Comparison of ENCODE assay signal across 18 cellular contexts in genomic region chr17:49985310-49985990, GRCh38. TPM values are rescaled to one million over a fixed set of nuclear protein-coding genes. Genes with fewer than 3 reads are reported as not detected.
DNase-seq lines count a peak whose midpoint lies in the region; ATAC-seq and TF ChIP-seq lines count a peak whose summit lies in the region.
"Had no signal": no experiment of that assay in that cellular context is flagged by ENCODE, and none has a peak within 500 bp of the region (broad histone marks: within the 10 kb centered on the region; RNA-seq: fewer than 3 reads in every experiment).

No MANE protein-coding gene starts in this region.

- BruUV-seq in Caco-2 (replicated peaks; lab: Mats Ljungman, UMichigan), result no TSS peak

- no peaks in the 10 kb centered on the region for H3F3A ChIP-seq in Loucy (ENCODE audit: low read depth)

- CTCF ChIA-PET in Caco-2 (lab: Charles Lee), result interaction anchor here (1.1 to 2.0 kb wide), 3 partner anchors 33 to 130 kb away, joined by 3 to 7 read pairs (median 4); no protein-coding TSS in a partner anchor

- no peak overlapping the region for H3K27ac ChIP-seq in osteoblast (ENCODE audit: low read depth, low read length)
- H3K27ac ChIP-seq: GM23248 had no signal

- TF ChIP-seq CTCF in Caco-2 (IDR thresholded peaks at IDR 0.05; ENCODE audit: insufficient read depth in 1 of 2, low read depth in 1 of 2, low read length in 1 of 2, severe bottlenecking in 1 of 2, unreplicated experiment in 1 of 2), result no peak
- no peak for TF ChIP-seq CTCF in Loucy (conservative IDR thresholded peaks at IDR 0.05; ENCODE audit: low read length)
- TF ChIP-seq CTCF in chondrocyte (IDR thresholded peaks at IDR 0.05), result no peak
- no peak for TF ChIP-seq CTCF in osteoblast (IDR thresholded peaks at IDR 0.05; ENCODE audit: extremely low read depth, low read depth, low read length)

- H3K4me1 Mint-ChIP-seq in Caco-2 (ENCODE audit: low read depth, unreplicated experiment) (peaks cover 23% of the 10 kb centered on the region), chondrocyte (ENCODE audit: low read depth) (peaks cover 7% of the 10 kb centered on the region)

- H3K36me3 Mint-ChIP-seq in Caco-2 (ENCODE audit: insufficient read depth, unreplicated experiment), result no peaks in the 10 kb centered on the region
- no peaks in the 10 kb centered on the region for H3K36me3 Mint-ChIP-seq in chondrocyte (ENCODE audit: low read depth)
- H3K36me3 Mint-ChIP-seq: CD14-positive monocyte had no signal

- H3K27ac Mint-ChIP-seq in Caco-2 (ENCODE audit: unreplicated experiment), result no peak overlapping the region
- H3K27ac Mint-ChIP-seq in chondrocyte (ENCODE audit: unreplicated experiment), result no peak overlapping the region
- H3K27ac Mint-ChIP-seq: CD14-positive monocyte, T-helper 17 cell had no signal

- no peaks in the 10 kb centered on the region for H3K9me2 ChIP-seq in Loucy (replicated peaks; ENCODE audit: low read depth, low read length)

- no peaks in the 10 kb centered on the region for H4K20me1 ChIP-seq in Loucy (ENCODE audit: insufficient read depth, low read length, poor library complexity, severe bottlenecking)
- H4K20me1 ChIP-seq in osteoblast (ENCODE audit: insufficient read depth, low read length), result no peaks in the 10 kb centered on the region

- H3K79me2 ChIP-seq in Loucy (ENCODE audit: insufficient read depth, low read length) (no peaks in the 10 kb centered on the region), osteoblast (ENCODE audit: insufficient read depth, low read length) (no peaks in the 10 kb centered on the region)

- H3K4me2 ChIP-seq in Loucy (ENCODE audit: low read depth, low read length, poor library complexity, severe bottlenecking), result no peak overlapping the region
- no peak overlapping the region for H3K4me2 ChIP-seq in osteoblast (ENCODE audit: insufficient read depth, low read length)

- POLR2A ChIA-PET in Caco-2 (lab: Charles Lee), result no interaction called here

- intact Hi-C loops in Caco-2 (cut with micrococcal nuclease; ENCODE audit: unreplicated experiment), result no loop called here

- DNase-seq in Caco-2 (peak; percentile 14 to 39), chondrocyte (ENCODE audit: low spot score) (peak; percentile 46), osteoblast (ENCODE audit: insufficient read length, low spot score, missing footprints) (peak; percentile 32), NCI-H1694 treated with DMSO at 0.1 percent for 48 hours (lab: John Stamatoyannopoulos, UW) (no peak), dedifferentiated amniotic fluid mesenchymal stem cell (ENCODE audit: extremely low spot score) (no peak)
- DNase-seq: DMS79; GM23248; KG1; NCI-H1092 treated with DMSO at 0.1 percent for 48 hours; NCI-H187 treated with DMSO at 0.1 percent for 48 hours; NCI-H510A treated with DMSO at 0.1 percent for 48 hours; NK-92 treated with Interleukin-12 subunit alpha and Interleukin-12 subunit beta, amount 100 ng/mL, for 24 hours; OCI-M1; T-helper 17 cell had no signal

- no peaks in the 10 kb centered on the region for H3K9me3 Mint-ChIP-seq in Caco-2 (ENCODE audit: unreplicated experiment)
- peaks cover 5% of the 10 kb centered on the region for H3K9me3 Mint-ChIP-seq in chondrocyte (ENCODE audit: low read depth)

- H2AFZ ChIP-seq in Loucy (ENCODE audit: low read length) (peak overlapping the region; percentile 77), osteoblast (ENCODE audit: low read length) (no peak overlapping the region)
- H2AFZ ChIP-seq: GM23248 had no signal

- no peak for ATAC-seq in GM19397 (IDR thresholded peaks at IDR 0.05; ENCODE audit: unreplicated experiment)
- ATAC-seq: T-helper 17 cell had no signal

- H3K36me3 ChIP-seq in Caco-2 (ENCODE audit: control insufficient read depth, insufficient read depth, low read length), result no peaks in the 10 kb centered on the region
- H3K36me3 ChIP-seq in Loucy (ENCODE audit: insufficient read depth, low read length), result no peaks in the 10 kb centered on the region
- H3K36me3 ChIP-seq in osteoblast (ENCODE audit: insufficient read depth, low read length), result peaks cover 3% of the 10 kb centered on the region

- H3K27me3 Mint-ChIP-seq in Caco-2 (ENCODE audit: insufficient read depth, unreplicated experiment) (no peaks in the 10 kb centered on the region), chondrocyte (ENCODE audit: low read depth) (peaks cover 47% of the 10 kb centered on the region)

- no peak overlapping the region for H3K9ac ChIP-seq in Loucy (ENCODE audit: low read depth, low read length, poor library complexity, severe bottlenecking)
- H3K9ac ChIP-seq: GM23248 had no signal

- no peak overlapping the region for H3K4me3 Mint-ChIP-seq in Caco-2 (ENCODE audit: unreplicated experiment)
- no peak overlapping the region for H3K4me3 Mint-ChIP-seq in chondrocyte (ENCODE audit: unreplicated experiment)
- H3K4me3 Mint-ChIP-seq: T-helper 17 cell had no signal

- H3K4me3 ChIP-seq in Caco-2 (ENCODE audit: low read depth, low read length) (no peak overlapping the region), Loucy (ENCODE audit: low read length, poor library complexity, severe bottlenecking) (no peak overlapping the region), osteoblast (ENCODE audit: insufficient read depth, low read length) (no peak overlapping the region)
- H3K4me3 ChIP-seq: GM23248 had no signal

- no peaks in the 10 kb centered on the region for H3K9me3 ChIP-seq in Caco-2
- no peaks in the 10 kb centered on the region for H3K9me3 ChIP-seq in Loucy (ENCODE audit: insufficient read depth, low read depth, low read length)
- H3K9me3 ChIP-seq in osteoblast (ENCODE audit: low read depth, low read length), result no peaks in the 10 kb centered on the region

- H3K27me3 ChIP-seq in Caco-2 (replicated peaks; ENCODE audit: control insufficient read depth, insufficient read depth, low read length), result no peaks in the 10 kb centered on the region
- H3K27me3 ChIP-seq in Loucy (ENCODE audit: insufficient read depth, low read length, poor library complexity, severe bottlenecking), result no peaks in the 10 kb centered on the region
- H3K27me3 ChIP-seq in osteoblast (ENCODE audit: insufficient read depth, low read length), result no peaks in the 10 kb centered on the region

- H3K4me1 ChIP-seq in Caco-2, result peaks cover 20% of the 10 kb centered on the region
- H3K4me1 ChIP-seq in Loucy (ENCODE audit: insufficient read depth, low read length, poor library complexity, severe bottlenecking), result peaks cover 15% of the 10 kb centered on the region
- peaks cover 15% of the 10 kb centered on the region for H3K4me1 ChIP-seq in osteoblast (ENCODE audit: insufficient read depth, low read length)

RNA-seq across cellular contexts. Expression of gene DLX3, which starts 9.6 kb away (rescaled TPM):
- total RNA-seq in Caco-2 (2022) (3.9 and 4.9 TPM in 2 replicates), chondrocyte (0.10 TPM in 1 of 3 replicates, not detected in the others), osteoblast (0.59 and 1.1 TPM in 2 replicates)
- total RNA-seq: MCF 10A, T-helper 17 cell had no signal

RNA-seq across cellular contexts. Expression of gene DLX4, which starts 16.5 kb away (rescaled TPM):
- 27.0 and 33.1 TPM in 2 replicates for total RNA-seq in Caco-2 (2022)
- total RNA-seq in chondrocyte, result 0.12 TPM in 1 of 3 replicates, not detected in the others
- under 0.01 TPM in 1 of 2 replicates, not detected in the other for total RNA-seq in osteoblast
- total RNA-seq: GM23248 had no signal

Comparison
In these comparisons a context has a peak if more than half of its experiments do, and no peak if none do; other contexts are left out.
1. DNase-seq: peak in Caco-2 (2 of 2), chondrocyte (single experiment) and osteoblast (single experiment); none in NCI-H1694 treated with DMSO at 0.1 percent for 48 hours (single experiment) and dedifferentiated amniotic fluid mesenchymal stem cell (single experiment).
2. RNA of gene DLX4, which starts 16.5 kb away (total RNA-seq): 27.0 to 33.1 TPM in Caco-2; 0.12 TPM in chondrocyte and under 0.01 TPM in osteoblast; every median in the first group is over 10 times any median in the second.